In genomic region chr4:83725076-83726074, GRCh38 we compare ENCODE assay signal across 17 cellular contexts.
A peak's percentile ranks its signal among the peaks of the same experiment; 100 is the strongest.
DNase-seq lines count a peak whose midpoint lies in the region; ATAC-seq and TF ChIP-seq lines count a peak whose summit lies in the region.
"Had no signal": no experiment of that assay in that cellular context is flagged by ENCODE, and none has a peak within 500 bp of the region (broad histone marks: within the 10 kb centered on the region; RNA-seq: fewer than 3 reads in every experiment).

No MANE protein-coding gene starts in this region.

- peak; percentile 84 for DNase-seq in A673 (ENCODE audit: low spot score)
- peak; percentile 97 for DNase-seq in SK-N-MC (ENCODE audit: low read depth, low spot score)
- DNase-seq in medulla oblongata (ENCODE audit: extremely low spot score) = peak; percentile 49
- no peak for DNase-seq in RKO (ENCODE audit: low spot score)
- DNase-seq in C1 segment of cervical spinal cord (lab: John Stamatoyannopoulos, UW) = no peak
- no peak for DNase-seq in nucleus accumbens (lab: John Stamatoyannopoulos, UW)
- DNase-seq: 8988T; BE2C; CD4-positive, alpha-beta memory T cell; DMS153; DMS79; GDM1; H9; KG1 had no signal

- POLR2A ChIA-PET in A673 (lab: Charles Lee; ENCODE audit: low non-redundant PET) = interaction anchor here (1.5 kb wide), 1 partner anchor 82 kb away, joined by 5 read pairs; no protein-coding TSS in a partner anchor

- H3K27me3 ChIP-seq in A673 (replicated peaks; ENCODE audit: insufficient read depth, low read depth, low read length, poor library complexity) = no peaks in the 10 kb centered on the region
- H3K27me3 ChIP-seq: BE2C had no signal

- ATAC-seq in GM18868 (IDR thresholded peaks at IDR 0.05; ENCODE audit: unreplicated experiment) (peak; percentile 52), GM19035 (IDR thresholded peaks at IDR 0.05; ENCODE audit: unreplicated experiment) (no peak)

- H3K9me3 ChIP-seq in A673 (ENCODE audit: low read depth, low read length, poor library complexity, severe bottlenecking) (no peaks in the 10 kb centered on the region), SK-N-MC (ENCODE audit: low read depth, low read length) (no peaks in the 10 kb centered on the region; the same call in 1 of the 2 replicates)
- H3K9me3 ChIP-seq: BE2C had no signal

- H3K27ac ChIP-seq in A673 (ENCODE audit: low read depth, low read length, poor library complexity, severe bottlenecking) (peak overlapping the region; percentile 97), SK-N-MC (peak overlapping the region; percentile 100)
- H3K27ac ChIP-seq: C4-2B had no signal

- H3K4me3 ChIP-seq in A673 (ENCODE audit: low read depth, low read length, poor library complexity, severe bottlenecking) (peak overlapping the region; percentile 7), SK-N-MC (peak overlapping the region; percentile 76)

- peak overlapping the region; percentile 88 for H3K9ac ChIP-seq in SK-N-MC (ENCODE audit: insufficient read length)

- BruUV-seq in A673 (replicated peaks; lab: Mats Ljungman, UMichigan) = TSS peak; percentile 73

- TF ChIP-seq CTCF in A673 (conservative IDR thresholded peaks at IDR 0.05; ENCODE audit: low read depth, low read length) = no peak

- intact Hi-C loops in A673 (cut with micrococcal nuclease; ENCODE audit: unreplicated experiment) = loop anchor here (2.0 to 10.0 kb wide), 2 partner anchors 95 to 221 kb away; no protein-coding TSS in a partner anchor

- peaks cover 45% of the 10 kb centered on the region for H3K4me1 ChIP-seq in A673 (ENCODE audit: insufficient read depth, low read length, poor library complexity, severe bottlenecking)
- H3K4me1 ChIP-seq: BE2C had no signal

- H3K36me3 ChIP-seq in A673 (ENCODE audit: insufficient read depth, low read length, poor library complexity, severe bottlenecking) = no peaks in the 10 kb centered on the region
- H3K36me3 ChIP-seq in SK-N-MC (ENCODE audit: insufficient read depth, low read length) = peaks cover 4% of the 10 kb centered on the region; the same call in 1 of the 2 replicates
- H3K36me3 ChIP-seq: BE2C had no signal

- CTCF ChIA-PET in A673 (lab: Charles Lee) = no interaction called here

Comparison
In these comparisons a context has a peak if more than half of its experiments do, and no peak if none do; other contexts are left out.
1. DNase-seq: peak in A673 (single experiment), SK-N-MC (single experiment) and medulla oblongata (single experiment); none in RKO (single experiment), C1 segment of cervical spinal cord (0 of 14) and nucleus accumbens (0 of 56).